Comparison of ENCODE assay signal across 8 cellular contexts in the genomic region with DNA sequence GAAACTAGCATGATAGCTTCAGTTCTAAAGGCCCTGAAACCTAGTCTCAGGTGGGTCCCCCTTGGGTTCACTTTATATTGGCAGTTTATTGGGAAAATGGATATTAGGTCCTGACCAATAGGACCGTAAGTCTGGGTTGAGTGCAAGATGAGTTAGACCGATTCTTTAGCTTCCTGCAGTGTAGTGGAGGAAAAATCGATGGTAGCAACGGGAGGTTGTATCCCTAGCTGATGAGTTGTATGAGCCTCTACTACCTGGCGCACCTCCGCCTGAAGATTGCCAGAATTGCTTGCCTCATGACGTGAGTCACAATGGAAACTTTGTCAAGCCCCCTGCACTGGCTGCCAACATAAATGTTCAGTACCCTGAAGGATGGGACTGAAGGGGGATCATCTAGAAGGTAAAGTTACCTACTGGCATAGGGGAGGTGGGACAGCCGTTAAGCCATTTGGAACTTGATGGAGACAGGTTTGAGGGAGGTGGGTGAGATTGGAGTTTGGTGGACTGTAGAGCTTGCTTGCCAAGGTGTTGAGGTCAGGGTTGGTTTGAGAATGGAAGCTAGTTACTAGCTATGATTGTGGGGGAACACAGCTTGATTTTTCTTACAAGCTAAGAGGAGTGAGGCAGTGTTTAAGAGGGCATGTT. TPM values are rescaled to one million over a fixed set of nuclear protein-coding genes. Genes with fewer than 3 reads are reported as not detected.
DNase-seq lines count a peak whose midpoint lies in the region; ATAC-seq, FAIRE-seq and TF ChIP-seq lines count a peak whose summit lies in the region.

No MANE protein-coding gene starts in this region.

- TF ChIP-seq POLR2A in endothelial cell of umbilical vein (IDR thresholded peaks at IDR 0.05; ENCODE audit: low read depth, low read length), result no peak

- peaks cover 57% of the 10 kb centered on the region for H3K79me2 ChIP-seq in endothelial cell of umbilical vein (ENCODE audit: control insufficient read depth, insufficient read depth, low read length)

- peaks cover 31 to 33% of the 10 kb centered on the region in 2 experiments for H3K36me3 ChIP-seq in endothelial cell of umbilical vein (ENCODE audit: control insufficient read depth in 2 of 2, extremely low read depth in 1 of 2, insufficient read depth in 2 of 2, low read length in 2 of 2)

- H3K9me3 ChIP-seq in endothelial cell of umbilical vein (replicated peaks; ENCODE audit: control insufficient read depth, insufficient read depth, low read length), result no peaks in the 10 kb centered on the region

- peak overlapping the region; percentile 96 for H3K27ac ChIP-seq in VCaP
- H3K27ac ChIP-seq in endothelial cell of umbilical vein (ENCODE audit: insufficient read depth, low read depth, low read length), result peak overlapping the region; percentile 78
- H3K27ac ChIP-seq in skin epidermis, result peak overlapping the region in 15 of 21 experiments; percentile 15 to 96 (median 87)

- dilution Hi-C loops in endothelial cell of umbilical vein (cut with MboI; ENCODE audit: extremely low pct_ligation_motif_present, low sequenced_read_pairs), result no loop called here

- no peak for TF ChIP-seq CTCF in VCaP (conservative IDR thresholded peaks at IDR 0.05)
- no peak for TF ChIP-seq CTCF in endothelial cell of umbilical vein (IDR thresholded peaks at IDR 0.05; ENCODE audit: extremely low read depth in 1 of 2, insufficient read depth in 1 of 2, low read depth in 1 of 2, low read length in 2 of 2)
- TF ChIP-seq CTCF in GM13977 (IDR thresholded peaks at IDR 0.05; ENCODE audit: extremely low read depth, insufficient read depth, missing control alignments), result no peak

- H3K9ac ChIP-seq in endothelial cell of umbilical vein (replicated peaks; ENCODE audit: extremely low read depth, insufficient read depth, low read length), result peak overlapping the region; percentile 99

- peaks cover 34% of the 10 kb centered on the region for H3K4me1 ChIP-seq in endothelial cell of umbilical vein (ENCODE audit: control insufficient read depth, extremely low read depth, insufficient read depth, low read length)

- intact Hi-C loops in endothelial cell of umbilical vein (cut with micrococcal nuclease), result loop anchor here (5.0 kb wide), 1 partner anchor 143 kb away; the partner anchor contains the start of gene PHACTR4

- H4K20me1 ChIP-seq in endothelial cell of umbilical vein (replicated peaks; ENCODE audit: control insufficient read depth, extremely low read depth, insufficient read depth, low read length), result peaks cover 2% of the 10 kb centered on the region

- FAIRE-seq in endothelial cell of umbilical vein (lab: Jason Lieb, UNC), result no peak

- H3K4me3 ChIP-seq in endothelial cell of umbilical vein (replicated peaks in 1 of 3; ENCODE audit: insufficient read depth in 1 of 3, low read depth in 1 of 3, low read length in 3 of 3) (peak overlapping the region; percentile 4 to 100 (median 58)), skin epidermis (peak overlapping the region in 1 of 7 experiments; percentile 83)

- DNase-seq in HCEC 1CT (peak; percentile 38), endothelial cell of umbilical vein (ENCODE audit: low read depth, low spot score) (no peak), C1 segment of cervical spinal cord (lab: John Stamatoyannopoulos, UW) (no peak), GM13977 (ENCODE audit: low spot score) (no peak), amniotic stem cell (lab: John Stamatoyannopoulos, UW) (no peak)

- H3K9me1 ChIP-seq in endothelial cell of umbilical vein (replicated peaks; ENCODE audit: control insufficient read depth, extremely low read depth, insufficient read depth, low read length), result no peaks in the 10 kb centered on the region

- no peak overlapping the region for H2AFZ ChIP-seq in endothelial cell of umbilical vein (ENCODE audit: low read depth, low read length)

- no TSS peak for BruUV-seq in endothelial cell of umbilical vein (replicated peaks; lab: Mats Ljungman, UMichigan)

- no peaks in the 10 kb centered on the region for H3K27me3 ChIP-seq in endothelial cell of umbilical vein (ENCODE audit: control insufficient read depth in 2 of 2, insufficient read depth in 2 of 2, low read length in 2 of 2)

- POLR2A ChIA-PET in endothelial cell of umbilical vein (lab: Charles Lee), result interaction anchor here (0.7 to 2.1 kb wide), 2 partner anchors 72 to 261 kb away, joined by 3 to 5 read pairs; no protein-coding TSS in a partner anchor

- CTCF ChIA-PET in endothelial cell of umbilical vein (lab: Charles Lee), result interaction anchor here (0.6 to 2.8 kb wide), 5 partner anchors 9 to 367 kb away, joined by 3 to 9 read pairs (median 4); no protein-coding TSS in a partner anchor

- in situ Hi-C loops in GM13977 (cut with MboI; ENCODE audit: low pct_unique_long_range_greater_than_20kb, low sequenced_read_pairs, unreplicated experiment), result loop anchor here (10.0 kb wide), 1 partner anchor 95 kb away; no protein-coding TSS in a partner anchor

- ATAC-seq in GM21447 (IDR thresholded peaks at IDR 0.05; ENCODE audit: unreplicated experiment), result no peak

- peak overlapping the region; percentile 100 for H3K4me2 ChIP-seq in endothelial cell of umbilical vein (ENCODE audit: insufficient read depth, low read length)

TF ChIP-seq in endothelial cell of umbilical vein, 7 proteins besides CTCF, POLR2A, EP300 and RAD21:
- TF ChIP-seq JUN (IDR thresholded peaks at IDR 0.05; ENCODE audit: borderline replicate concordance, insufficient read depth, insufficient read length, low read depth) (no peak), EZH2 (IDR thresholded peaks at IDR 0.05; ENCODE audit: borderline replicate concordance, low read depth, low read length, severe bottlenecking) (no peak)
- TF ChIP-seq, protein P1, sequence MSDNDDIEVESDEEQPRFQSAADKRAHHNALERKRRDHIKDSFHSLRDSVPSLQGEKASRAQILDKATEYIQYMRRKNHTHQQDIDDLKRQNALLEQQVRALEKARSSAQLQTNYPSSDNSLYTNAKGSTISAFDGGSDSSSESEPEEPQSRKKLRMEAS (IDR thresholded peaks at IDR 0.05; ENCODE audit: insufficient read depth, insufficient read length), result no peak

RNA-seq across cellular contexts. Expression of gene RCC1, which starts 4.0 kb away (rescaled TPM):
- total RNA-seq in endothelial cell of umbilical vein, result 72.7 and 77.7 TPM in 2 replicates
- polyA plus RNA-seq in endothelial cell of umbilical vein, result 28.7 and 37.1 TPM in 2 replicates
- polyA plus RNA-seq in endothelial cell of umbilical vein (2011; cell fraction: cytosol; rRNA removed), result 55.5 and 56.5 TPM in 2 replicates
- polyA plus RNA-seq in endothelial cell of umbilical vein (2011; cell fraction: nucleus; rRNA removed), result 50.8 and 62.4 TPM in 2 replicates
- polyA plus RNA-seq in endothelial cell of umbilical vein (2012), result 36.0 and 59.5 TPM in 2 replicates
- 39.1 and 81.3 TPM in 2 replicates for polyA minus RNA-seq in endothelial cell of umbilical vein
- 55.6 TPM for polyA minus RNA-seq in endothelial cell of umbilical vein (2011; cell fraction: cytosol; rRNA and poly(A)+ RNA removed)
- 19.6 and 22.7 TPM in 2 replicates for polyA minus RNA-seq in endothelial cell of umbilical vein (2011; cell fraction: nucleus; rRNA and poly(A)+ RNA removed)

RNA-seq across cellular contexts. Expression of gene TRNAU1AP, which starts 43.1 kb away (rescaled TPM):
- 46.2 and 49.0 TPM in 2 replicates for total RNA-seq in endothelial cell of umbilical vein
- polyA plus RNA-seq in endothelial cell of umbilical vein, result 31.5 and 32.7 TPM in 2 replicates
- polyA plus RNA-seq in endothelial cell of umbilical vein (2011; cell fraction: cytosol; rRNA removed), result 37.3 and 37.6 TPM in 2 replicates
- polyA plus RNA-seq in endothelial cell of umbilical vein (2011; cell fraction: nucleus; rRNA removed), result 69.7 and 70.4 TPM in 2 replicates
- 26.7 and 48.7 TPM in 2 replicates for polyA plus RNA-seq in endothelial cell of umbilical vein (2012)
- 16.3 and 27.8 TPM in 2 replicates for polyA minus RNA-seq in endothelial cell of umbilical vein
- 12.3 TPM for polyA minus RNA-seq in endothelial cell of umbilical vein (2011; cell fraction: cytosol; rRNA and poly(A)+ RNA removed)
- 17.6 and 27.1 TPM in 2 replicates for polyA minus RNA-seq in endothelial cell of umbilical vein (2011; cell fraction: nucleus; rRNA and poly(A)+ RNA removed)
